In genomic region chr10:43926875-43927406, GRCh38 we compare ENCODE assay signal across 21 cellular contexts.
DNase-seq lines count a peak whose midpoint lies in the region; ATAC-seq and FAIRE-seq lines count a peak whose summit lies in the region.
"Had no signal": no experiment of that assay in that cellular context is flagged by ENCODE, and none has a peak within 500 bp of the region (broad histone marks: within the 10 kb centered on the region; RNA-seq: fewer than 3 reads in every experiment).

No MANE protein-coding gene starts in this region.

- H3K27me3 ChIP-seq in mesenchymal stem cell (ENCODE audit: control insufficient read depth in 1 of 2, insufficient read depth in 1 of 2, low read length in 2 of 2) = peaks cover 11 to 17% of the 10 kb centered on the region in 2 experiments
- H3K27me3 ChIP-seq: BLaER1 treated with 17β-estradiol and CSF1 and Interleukin-3, amounts not matched to agents 10 nM and 100 nM had no signal

- no peaks in the 10 kb centered on the region for H3K4me1 Mint-ChIP-seq in T-cell
- H3K4me1 Mint-ChIP-seq: B cell had no signal

- no peak overlapping the region for H3K27ac ChIP-seq in mesenchymal stem cell (ENCODE audit: low read length, poor library complexity, severe bottlenecking)
- H3K27ac ChIP-seq: BLaER1 treated with 17β-estradiol and CSF1 and Interleukin-3, amounts not matched to agents 10 nM and 100 nM; GM23248; HL-60 had no signal

- DNase-seq in D341Med (ENCODE audit: low spot score) (peak; percentile 19), ecto neural progenitor cell (ENCODE audit: low spot score) (peak; percentile 36), mesenchymal stem cell (no peak), urothelium cell line (ENCODE audit: low spot score) (no peak), T-cell (no peak), DMS79 (lab: John Stamatoyannopoulos, UW) (no peak)
- no peak for DNase-seq in central memory CD4-positive, alpha-beta T cell
- DNase-seq in stimulated activated naive CD4-positive, alpha-beta T cell treated with Interleukin-2 at 50 U/mL for 16 hours (lab: John Stamatoyannopoulos, UW) = no peak
- DNase-seq: 8988T, Calu3, DMS 273 treated with DMSO at 0.1 percent for 48 hours, DMS53, GM23248, HCEC 1CT had no signal

- H3K9me3 Mint-ChIP-seq in T-cell = no peaks in the 10 kb centered on the region
- H3K9me3 Mint-ChIP-seq: CD8-positive, alpha-beta T cell had no signal

- no peak for ATAC-seq in T-cell (replicated peaks in 1 of 4)
- ATAC-seq: CD8-positive, alpha-beta T cell had no signal

- no peaks in the 10 kb centered on the region for H3K79me1 ChIP-seq in mesenchymal stem cell (replicated peaks; ENCODE audit: low read length, poor library complexity, severe bottlenecking)

- no peak overlapping the region for H3K18ac ChIP-seq in mesenchymal stem cell (ENCODE audit: low read depth in 1 of 2, low read length in 2 of 2)

- H2AFZ ChIP-seq in mesenchymal stem cell (ENCODE audit: low read depth, low read length) = no peak overlapping the region
- H2AFZ ChIP-seq: GM23248 had no signal

- H3K9me3 ChIP-seq in mesenchymal stem cell (ENCODE audit: control insufficient read depth, low read length) = no peaks in the 10 kb centered on the region
- H3K9me3 ChIP-seq: BLaER1 treated with 17β-estradiol and CSF1 and Interleukin-3, amounts not matched to agents 10 nM and 100 nM had no signal

- peaks cover 7% of the 10 kb centered on the region for H3K4me1 ChIP-seq in mesenchymal stem cell (ENCODE audit: control insufficient read depth, insufficient read depth, low read depth, low read length)

- H3K4me3 ChIP-seq in mesenchymal stem cell (ENCODE audit: insufficient read depth in 1 of 2, low read depth in 1 of 2, low read length in 2 of 2) = no peak overlapping the region
- H3K4me3 ChIP-seq: BLaER1 treated with 17β-estradiol and CSF1 and Interleukin-3, amounts not matched to agents 10 nM and 100 nM; GM23248 had no signal

- no peak overlapping the region for H4K8ac ChIP-seq in mesenchymal stem cell (ENCODE audit: low read length)

- H3K4me3 Mint-ChIP-seq in T-cell = no peak overlapping the region
- H3K4me3 Mint-ChIP-seq: B cell; CD8-positive, alpha-beta T cell had no signal

- H2BK12ac ChIP-seq in mesenchymal stem cell (ENCODE audit: low read length in 2 of 2) = peak overlapping the region in 1 of 2 experiments; percentile 6

- POLR2A ChIA-PET in T-cell (lab: Charles Lee) = no interaction called here

- no peak overlapping the region for H2BK120ac ChIP-seq in mesenchymal stem cell (ENCODE audit: low read depth, low read length)

- H2AK5ac ChIP-seq in mesenchymal stem cell (ENCODE audit: low read length, severe bottlenecking) = no peak overlapping the region

- no peak overlapping the region for H3K23ac ChIP-seq in mesenchymal stem cell (ENCODE audit: low read length in 2 of 2)

- H3K14ac ChIP-seq in mesenchymal stem cell (ENCODE audit: low read length in 2 of 2) = no peak overlapping the region

- H3K36me3 ChIP-seq in mesenchymal stem cell (ENCODE audit: control insufficient read depth in 1 of 2, insufficient read depth in 2 of 2, low read depth in 1 of 2, low read length in 2 of 2) = no peaks in the 10 kb centered on the region
- H3K36me3 ChIP-seq: BLaER1 treated with 17β-estradiol and CSF1 and Interleukin-3, amounts not matched to agents 10 nM and 100 nM had no signal

- H3K27me3 Mint-ChIP-seq in T-cell = peaks cover 13 to 19% of the 10 kb centered on the region in 2 donors

- H3K4me2 ChIP-seq in mesenchymal stem cell (ENCODE audit: low read length, poor library complexity, severe bottlenecking) = no peak overlapping the region
- H3K4me2 ChIP-seq: BLaER1 treated with 17β-estradiol and CSF1 and Interleukin-3, amounts not matched to agents 10 nM and 100 nM had no signal

- CTCF ChIA-PET in T-cell (lab: Charles Lee) = no interaction called here

- no peak overlapping the region for H3K4ac ChIP-seq in mesenchymal stem cell (ENCODE audit: low read depth in 1 of 2, low read length in 2 of 2)

- H4K91ac ChIP-seq in mesenchymal stem cell (ENCODE audit: low read length) = peak overlapping the region; percentile 52

- no peak overlapping the region for H2BK5ac ChIP-seq in mesenchymal stem cell (ENCODE audit: low read depth, low read length, poor library complexity, severe bottlenecking)

- no peak overlapping the region for H2BK15ac ChIP-seq in mesenchymal stem cell (ENCODE audit: low read depth, poor library complexity, severe bottlenecking)

- H3K27ac Mint-ChIP-seq in T-cell = no peak overlapping the region
- H3K27ac Mint-ChIP-seq: B cell; CD8-positive, alpha-beta T cell had no signal

- FAIRE-seq in urothelium cell line (lab: Jason Lieb, UNC) = peak; percentile 65
- FAIRE-seq: G401.6, GM12892, GM18507 had no signal

- H3K36me3 Mint-ChIP-seq in T-cell = no peaks in the 10 kb centered on the region
- H3K36me3 Mint-ChIP-seq: CD8-positive, alpha-beta T cell had no signal

- no peak overlapping the region for H3K9ac ChIP-seq in mesenchymal stem cell (ENCODE audit: low read length)
- H3K9ac ChIP-seq: BLaER1 treated with 17β-estradiol and CSF1 and Interleukin-3, amounts not matched to agents 10 nM and 100 nM; GM23248 had no signal

- WGBS in mesenchymal stem cell = 78% methylated on average over 7 of the region's 7 CpGs

Comparison
In these comparisons a context has a peak if more than half of its experiments do, and no peak if none do; other contexts are left out.
1. DNase-seq: peak in D341Med (single experiment) and ecto neural progenitor cell (single experiment); none in mesenchymal stem cell (single experiment), urothelium cell line (single experiment), T-cell (0 of 34), DMS79 (single experiment), central memory CD4-positive, alpha-beta T cell (single experiment) and stimulated activated naive CD4-positive, alpha-beta T cell treated with Interleukin-2 at 50 U/mL for 16 hours (single experiment).